ENCODE assay signal across 19 cellular contexts in the genomic region with DNA sequence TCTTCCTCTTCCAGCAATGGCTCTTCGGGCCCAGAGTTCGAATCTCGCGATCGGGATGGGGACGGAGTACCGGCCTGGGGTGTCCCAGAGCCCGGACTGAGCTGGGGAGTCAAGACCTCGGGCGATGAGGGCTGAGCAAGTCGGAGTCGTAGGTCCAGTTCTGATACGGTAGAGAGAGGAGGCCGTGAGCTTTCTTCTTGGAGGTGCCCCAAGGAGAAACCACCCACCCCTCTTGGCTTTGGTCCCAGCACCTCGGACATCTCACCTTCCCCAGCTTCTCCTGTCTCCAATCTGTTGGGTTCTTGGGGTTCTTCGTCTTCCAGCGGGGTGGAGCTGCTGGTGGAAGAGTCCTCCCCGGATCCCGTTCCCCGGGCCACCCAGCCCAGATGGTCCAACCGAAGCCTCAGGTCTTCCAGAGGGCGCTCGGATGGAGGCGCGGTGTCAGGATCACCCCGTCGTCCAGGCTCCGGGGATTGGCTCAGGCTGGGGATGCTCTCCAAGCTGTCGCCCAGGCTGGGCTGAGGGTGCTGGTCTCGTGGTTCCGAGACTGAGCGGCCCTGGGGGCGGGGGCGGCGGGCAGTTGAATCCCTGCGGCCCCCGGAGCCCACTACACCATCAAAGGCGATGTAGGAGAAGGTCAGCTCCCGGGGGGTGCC. TPM values are rescaled to one million over a fixed set of nuclear protein-coding genes. Genes with fewer than 3 reads are reported as not detected.
DNase-seq lines count a peak whose midpoint lies in the region; ATAC-seq and TF ChIP-seq lines count a peak whose summit lies in the region.
"Had no signal": no experiment of that assay in that cellular context is flagged by ENCODE, and none has a peak within 500 bp of the region (broad histone marks: within the 10 kb centered on the region; RNA-seq: fewer than 3 reads in every experiment).

No MANE protein-coding gene starts in this region.

- ATAC-seq in Right ventricle myocardium inferior (no peak), left ventricle myocardium superior (no peak)

- peaks cover 45% of the 10 kb centered on the region for H3K4me1 Mint-ChIP-seq in activated T-helper 1 cell treated with anti-CD3 and anti-CD28 coated beads, Interleukin-12 subunit alpha, Interleukin-12 subunit beta, Interleukin-2, Interleukin-4 antibody, amounts not matched to agents 30 ng/mL and 10 ng/mL and 1 ng/mL, durations not matched to agents 14 hours and 24 hours and 36 hours (ENCODE audit: low read depth)
- H3K4me1 Mint-ChIP-seq in nephron = peaks cover 34% of the 10 kb centered on the region
- peaks cover 24% of the 10 kb centered on the region for H3K4me1 Mint-ChIP-seq in type B pancreatic cell (ENCODE audit: unreplicated experiment)

- peaks cover 31% of the 10 kb centered on the region for H3K27me3 Mint-ChIP-seq in activated T-helper 1 cell treated with anti-CD3 and anti-CD28 coated beads, Interleukin-12 subunit alpha, Interleukin-12 subunit beta, Interleukin-2, Interleukin-4 antibody, amounts not matched to agents 30 ng/mL and 10 ng/mL and 1 ng/mL, durations not matched to agents 14 hours and 24 hours and 36 hours (ENCODE audit: insufficient read depth)
- H3K27me3 Mint-ChIP-seq in nephron (ENCODE audit: low read depth) = peaks cover 44% of the 10 kb centered on the region
- peaks cover 34% of the 10 kb centered on the region for H3K27me3 Mint-ChIP-seq in type B pancreatic cell

- TF ChIP-seq CTCF in nephron (IDR thresholded peaks at IDR 0.05; ENCODE audit: unreplicated experiment in 3 of 3) (no peak), type B pancreatic cell (conservative IDR thresholded peaks at IDR 0.05) (no peak), hepatocyte (IDR thresholded peaks at IDR 0.05; ENCODE audit: poor library complexity) (no peak)

- intact Hi-C loops in Right ventricle myocardium inferior (cut with DNase I) = loop anchor here (10.0 kb wide), 1 partner anchor 150 kb away; no protein-coding TSS in a partner anchor
- intact Hi-C loops in left ventricle myocardium superior (cut with micrococcal nuclease) = no loop called here
- intact Hi-C loops in activated T-helper 1 cell treated with anti-CD3 and anti-CD28 coated beads, Interleukin-12 subunit alpha, Interleukin-12 subunit beta, Interleukin-2, Interleukin-4 antibody, amounts not matched to agents 30 ng/mL and 10 ng/mL and 1 ng/mL, durations not matched to agents 14 hours and 24 hours and 36 hours (cut with micrococcal nuclease) = no loop called here

- H2AFZ ChIP-seq in hepatocyte = no peak overlapping the region

- no peak overlapping the region for H3K4me2 ChIP-seq in hepatocyte

- H3K36me3 Mint-ChIP-seq in activated T-helper 1 cell treated with anti-CD3 and anti-CD28 coated beads, Interleukin-12 subunit alpha, Interleukin-12 subunit beta, Interleukin-2, Interleukin-4 antibody, amounts not matched to agents 30 ng/mL and 10 ng/mL and 1 ng/mL, durations not matched to agents 14 hours and 24 hours and 36 hours (ENCODE audit: low read depth) = peaks cover under 1% of the 10 kb centered on the region
- no peaks in the 10 kb centered on the region for H3K36me3 Mint-ChIP-seq in nephron (ENCODE audit: low read depth)
- H3K36me3 Mint-ChIP-seq in type B pancreatic cell = peaks cover 2% of the 10 kb centered on the region

- DNase-seq in Right ventricle myocardium inferior (ENCODE audit: missing footprints) (peak; percentile 59), left ventricle myocardium superior (no peak), type B pancreatic cell (ENCODE audit: extremely low spot score, unreplicated experiment) (no peak), hepatocyte (ENCODE audit: low spot score) (no peak), NCI-H2029 (lab: John Stamatoyannopoulos, UW) (no peak), MV-4-11 (lab: John Stamatoyannopoulos, UW) (no peak)
- DNase-seq in activated T-helper 1 cell treated with anti-CD3 and anti-CD28 coated beads, Interleukin-12 subunit alpha, Interleukin-12 subunit beta, Interleukin-2, Interleukin-4 antibody, amounts not matched to agents 30 ng/mL and 10 ng/mL and 1 ng/mL, durations not matched to agents 14 hours and 24 hours and 36 hours (ENCODE audit: low spot score) = no peak
- DNase-seq: BE2C; CD4-positive, alpha-beta T cell; COR-L47; DMS79; GM23248; HCEC 1CT; IMR-90; NCI-H2081 treated with DMSO at 0.1 percent for 48 hours; NCI-H524 treated with DMSO at 0.1 percent for 48 hours; Peyer's patch had no signal

- no peaks in the 10 kb centered on the region for H3K9me3 ChIP-seq in hepatocyte (ENCODE audit: low read depth)
- H3K9me3 ChIP-seq: BE2C had no signal

- no peaks in the 10 kb centered on the region for H3K9me2 ChIP-seq in hepatocyte (replicated peaks; ENCODE audit: insufficient read depth)

- H3K9me3 Mint-ChIP-seq in activated T-helper 1 cell treated with anti-CD3 and anti-CD28 coated beads, Interleukin-12 subunit alpha, Interleukin-12 subunit beta, Interleukin-2, Interleukin-4 antibody, amounts not matched to agents 30 ng/mL and 10 ng/mL and 1 ng/mL, durations not matched to agents 14 hours and 24 hours and 36 hours = no peaks in the 10 kb centered on the region
- H3K9me3 Mint-ChIP-seq in nephron (no peaks in the 10 kb centered on the region), type B pancreatic cell (no peaks in the 10 kb centered on the region)
- H3K9me3 Mint-ChIP-seq: CD4-positive, alpha-beta T cell had no signal

- H3K4me1 ChIP-seq in hepatocyte (ENCODE audit: insufficient read depth) = peaks cover 13% of the 10 kb centered on the region

- no peak overlapping the region for H3K4me3 ChIP-seq in hepatocyte
- H3K4me3 ChIP-seq: GM12878, Peyer's patch had no signal

- H4K20me1 ChIP-seq in hepatocyte (ENCODE audit: insufficient read depth, poor library complexity, severe bottlenecking) = no peaks in the 10 kb centered on the region

- H3K79me2 ChIP-seq in hepatocyte = no peaks in the 10 kb centered on the region

- 96% methylated on average over 37 of the region's 39 CpGs for WGBS in hepatocyte (ENCODE audit: low lambda C conversion rate, missing lambda C conversion rate)

- no peak overlapping the region for H3K27ac Mint-ChIP-seq in activated T-helper 1 cell treated with anti-CD3 and anti-CD28 coated beads, Interleukin-12 subunit alpha, Interleukin-12 subunit beta, Interleukin-2, Interleukin-4 antibody, amounts not matched to agents 30 ng/mL and 10 ng/mL and 1 ng/mL, durations not matched to agents 14 hours and 24 hours and 36 hours
- H3K27ac Mint-ChIP-seq in nephron = peak overlapping the region in 1 of 3 experiments; percentile 48
- no peak overlapping the region for H3K27ac Mint-ChIP-seq in type B pancreatic cell
- H3K27ac Mint-ChIP-seq: CD4-positive, alpha-beta T cell had no signal

- no peaks in the 10 kb centered on the region for H3K36me3 ChIP-seq in hepatocyte (replicated peaks; ENCODE audit: insufficient read depth, low read depth)
- H3K36me3 ChIP-seq: Peyer's patch had no signal

- H3K4me3 Mint-ChIP-seq in activated T-helper 1 cell treated with anti-CD3 and anti-CD28 coated beads, Interleukin-12 subunit alpha, Interleukin-12 subunit beta, Interleukin-2, Interleukin-4 antibody, amounts not matched to agents 30 ng/mL and 10 ng/mL and 1 ng/mL, durations not matched to agents 14 hours and 24 hours and 36 hours = peak overlapping the region; percentile 15
- peak overlapping the region; percentile 77 to 94 (median 93) for H3K4me3 Mint-ChIP-seq in nephron
- H3K4me3 Mint-ChIP-seq in type B pancreatic cell = peak overlapping the region; percentile 49

- H3K27ac ChIP-seq in hepatocyte = no peak overlapping the region
- H3K27ac ChIP-seq: GM23248, Peyer's patch had no signal

- H3K27me3 ChIP-seq in hepatocyte = peaks cover 17% of the 10 kb centered on the region
- H3K27me3 ChIP-seq: BE2C, Peyer's patch had no signal

RNA-seq across cellular contexts. Expression of a gene that starts 2.5 kb away (rescaled TPM):
- total RNA-seq in Right ventricle myocardium inferior = 30.6 TPM
- 29.8 TPM for total RNA-seq in left ventricle myocardium superior
- total RNA-seq in activated T-helper 1 cell treated with anti-CD3 and anti-CD28 coated beads, Interleukin-12 subunit alpha, Interleukin-12 subunit beta, Interleukin-2, Interleukin-4 antibody, amounts not matched to agents 30 ng/mL and 10 ng/mL and 1 ng/mL, durations not matched to agents 14 hours and 24 hours and 36 hours = 3.0 and 4.1 TPM in 2 replicates
- total RNA-seq in type B pancreatic cell (ENCODE audit: low replicate concordance) = 11.9 and 13.0 TPM in 2 replicates
- total RNA-seq in hepatocyte = 3.4 and 7.8 TPM in 2 replicates
- polyA plus RNA-seq in hepatocyte = 12.2 and 14.8 TPM in 2 replicates

RNA-seq across cellular contexts. Expression of a gene that starts 3.9 kb away (rescaled TPM):
- total RNA-seq in Right ventricle myocardium inferior (0.65 TPM), left ventricle myocardium superior (0.57 TPM), type B pancreatic cell (ENCODE audit: low replicate concordance) (0.48 TPM in 1 of 2 replicates, not detected in the other), hepatocyte (0.40 and 1.9 TPM in 2 replicates)
- total RNA-seq in activated T-helper 1 cell treated with anti-CD3 and anti-CD28 coated beads, Interleukin-12 subunit alpha, Interleukin-12 subunit beta, Interleukin-2, Interleukin-4 antibody, amounts not matched to agents 30 ng/mL and 10 ng/mL and 1 ng/mL, durations not matched to agents 14 hours and 24 hours and 36 hours = 1.0 and 1.3 TPM in 2 replicates
- polyA plus RNA-seq in hepatocyte = 0.59 and 1.4 TPM in 2 replicates

RNA-seq across cellular contexts. Expression of a gene that starts 12.9 kb away (rescaled TPM):
- total RNA-seq in Right ventricle myocardium inferior (49.0 TPM), left ventricle myocardium superior (43.3 TPM), type B pancreatic cell (ENCODE audit: low replicate concordance) (51.9 and 73.0 TPM in 2 replicates), hepatocyte (57.3 and 68.9 TPM in 2 replicates)
- 234 and 235 TPM in 2 replicates for total RNA-seq in activated T-helper 1 cell treated with anti-CD3 and anti-CD28 coated beads, Interleukin-12 subunit alpha, Interleukin-12 subunit beta, Interleukin-2, Interleukin-4 antibody, amounts not matched to agents 30 ng/mL and 10 ng/mL and 1 ng/mL, durations not matched to agents 14 hours and 24 hours and 36 hours
- polyA plus RNA-seq in hepatocyte = 86.0 and 92.6 TPM in 2 replicates

RNA-seq across cellular contexts. Expression of a gene that starts 26.6 kb away (rescaled TPM):
- total RNA-seq in Right ventricle myocardium inferior = 0.32 TPM
- 0.79 TPM for total RNA-seq in left ventricle myocardium superior
- 16.8 and 17.2 TPM in 2 replicates for total RNA-seq in activated T-helper 1 cell treated with anti-CD3 and anti-CD28 coated beads, Interleukin-12 subunit alpha, Interleukin-12 subunit beta, Interleukin-2, Interleukin-4 antibody, amounts not matched to agents 30 ng/mL and 10 ng/mL and 1 ng/mL, durations not matched to agents 14 hours and 24 hours and 36 hours
- 28.4 and 178 TPM in 2 replicates for total RNA-seq in type B pancreatic cell (ENCODE audit: low replicate concordance)
- 37.9 and 73.1 TPM in 2 replicates for total RNA-seq in hepatocyte
- 114 and 168 TPM in 2 replicates for polyA plus RNA-seq in hepatocyte

Comparison
In these comparisons a context has a peak if more than half of its experiments do, and no peak if none do; other contexts are left out.
1. H3K4me3 Mint-ChIP-seq: peak in every context shown above with its lines; median percentile 93 in nephron; 49 in type B pancreatic cell; 15 in activated T-helper 1 cell treated with anti-CD3 and anti-CD28 coated beads, Interleukin-12 subunit alpha, Interleukin-12 subunit beta, Interleukin-2, Interleukin-4 antibody, amounts not matched to agents 30 ng/mL and 10 ng/mL and 1 ng/mL, durations not matched to agents 14 hours and 24 hours and 36 hours.